9 cellular contexts compared by ENCODE assay signal in genomic region chr1:67687198-67687545, GRCh38. TPM values are rescaled to one million over a fixed set of nuclear protein-coding genes. Genes with fewer than 3 reads are reported as not detected.
DNase-seq lines count a peak whose midpoint lies in the region; ATAC-seq, FAIRE-seq and TF ChIP-seq lines count a peak whose summit lies in the region.
"Had no signal": no experiment of that assay in that cellular context is flagged by ENCODE, and none has a peak within 500 bp of the region (broad histone marks: within the 10 kb centered on the region; RNA-seq: fewer than 3 reads in every experiment).

No MANE protein-coding gene starts in this region.

- CTCF ChIA-PET in BJ (lab: Yijun Ruan, JAX), result interaction anchor here (0.9 to 8.1 kb wide), 7 partner anchors 13 to 154 kb away, joined by 3 to 56 read pairs (median 3); no protein-coding TSS in a partner anchor

- TF ChIP-seq CTCF in BJ (IDR thresholded peaks at IDR 0.05; ENCODE audit: insufficient read depth, low read depth, low read length), result no peak
- TF ChIP-seq CTCF in breast epithelium (IDR thresholded peaks at IDR 0.05), result no peak

- no peak for FAIRE-seq in HTR-8/SVneo (lab: Jason Lieb, UNC)
- FAIRE-seq: frontal cortex had no signal

- H3K27me3 ChIP-seq in BJ (ENCODE audit: control insufficient read depth, insufficient read depth, low read length), result no peaks in the 10 kb centered on the region
- no peaks in the 10 kb centered on the region for H3K27me3 ChIP-seq in breast epithelium
- no peaks in the 10 kb centered on the region for H3K27me3 ChIP-seq in muscle layer of duodenum (ENCODE audit: low read depth, low read length)

- DNase-seq in BJ (ENCODE audit: low read depth), result no peak
- DNase-seq in breast epithelium (ENCODE audit: low spot score in 2 of 2), result no peak
- no peak for DNase-seq in posterior vena cava (ENCODE audit: low spot score)
- DNase-seq in SIG-M5 (lab: John Stamatoyannopoulos, UW), result no peak
- DNase-seq in HTR-8/SVneo (ENCODE audit: insufficient read length, low spot score), result no peak

- H3K4me1 ChIP-seq in breast epithelium (peaks cover 4 to 5% of the 10 kb centered on the region in 2 donors), muscle layer of duodenum (ENCODE audit: control insufficient read depth in 1 of 2, insufficient read depth in 2 of 2, low read length in 2 of 2) (peaks cover 6 to 13% of the 10 kb centered on the region in 2 donors)

- H3K27ac ChIP-seq in breast epithelium, result peak overlapping the region; percentile 97 to 98
- peak overlapping the region; percentile 88 for H3K27ac ChIP-seq in muscle layer of duodenum (ENCODE audit: low read length)

- intact Hi-C loops in breast epithelium (cut with DNase I; ENCODE audit: low total_unique reads), result loop anchor here (5.0 kb wide), 1 partner anchor 55 kb away; no protein-coding TSS in a partner anchor
- intact Hi-C loops in posterior vena cava (cut with DNase I), result loop anchor here (5.0 to 10.0 kb wide), 4 partner anchors 68 to 148 kb away; partner anchors contain the start of gene GNG12 (in 1 of the 2)

- H3K9me3 ChIP-seq in breast epithelium (no peaks in the 10 kb centered on the region), muscle layer of duodenum (ENCODE audit: control insufficient read depth in 1 of 2, low read length in 2 of 2) (no peaks in the 10 kb centered on the region)

- TF ChIP-seq POLR2A in breast epithelium (IDR thresholded peaks at IDR 0.05), result no peak

- H3K36me3 ChIP-seq in BJ (ENCODE audit: control insufficient read depth, insufficient read depth, low read length), result peaks cover 8% of the 10 kb centered on the region
- H3K36me3 ChIP-seq in breast epithelium, result no peaks in the 10 kb centered on the region
- H3K36me3 ChIP-seq in muscle layer of duodenum (ENCODE audit: control insufficient read depth in 1 of 2, insufficient read depth in 2 of 2, low read length in 2 of 2), result peaks cover 22 to 23% of the 10 kb centered on the region in 2 donors

- H3K4me3 ChIP-seq in BJ (ENCODE audit: low read depth, low read length) (peak overlapping the region; percentile 85), breast epithelium (peak overlapping the region; percentile 76 to 91 (median 87)), muscle layer of duodenum (ENCODE audit: low read depth in 1 of 2, low read length in 2 of 2) (peak overlapping the region; percentile 82 to 94)

- ATAC-seq in HG03442 (IDR thresholded peaks at IDR 0.05; ENCODE audit: unreplicated experiment) (peak; percentile 13), HG03457 (IDR thresholded peaks at IDR 0.05; ENCODE audit: unreplicated experiment) (no peak)

- POLR2A ChIA-PET in BJ (lab: Charles Lee), result interaction anchor here (0.7 kb wide), 1 partner anchor 68 kb away, joined by 3 read pairs; no protein-coding TSS in a partner anchor

RNA-seq across cellular contexts. Expression of gene GADD45A, which starts 2.2 kb away (rescaled TPM):
- 27.4 and 32.1 TPM in 2 replicates for polyA plus RNA-seq in BJ (2011; rRNA removed)
- 8.2 and 11.6 TPM in 2 replicates for polyA minus RNA-seq in BJ (2011; rRNA and poly(A)+ RNA removed)
- total RNA-seq in breast epithelium (10 to 100 TPM; 52.4 to 68.2 (median 55.4) TPM), posterior vena cava (10 to 100 TPM; 32.4 to 40.4 TPM)
